In the genomic region with DNA sequence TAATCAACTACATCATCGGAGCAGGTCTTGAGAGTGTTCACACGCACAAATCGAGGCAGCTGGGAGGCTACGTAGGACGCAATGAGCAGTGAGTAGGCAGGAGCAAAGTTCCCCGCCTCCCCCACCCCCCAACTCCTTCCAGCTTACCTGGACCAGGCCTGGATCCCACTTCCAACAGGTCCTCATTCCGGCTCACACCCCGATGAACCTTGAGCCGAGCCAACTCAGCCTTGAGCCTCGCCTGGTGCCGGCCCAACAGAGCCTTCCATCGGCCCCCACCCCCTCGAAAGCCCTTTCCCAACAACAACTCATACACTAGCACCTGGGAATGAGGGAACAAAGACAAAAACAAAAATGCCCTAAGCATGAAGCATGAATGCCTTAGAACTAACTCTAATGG, we compare ENCODE assay signal across 11 cellular contexts. TPM values are rescaled to one million over a fixed set of nuclear protein-coding genes. Genes with fewer than 3 reads are reported as not detected.
DNase-seq lines count a peak whose midpoint lies in the region; ATAC-seq and TF ChIP-seq lines count a peak whose summit lies in the region.
"Had no signal": no experiment of that assay in that cellular context is flagged by ENCODE, and none has a peak within 500 bp of the region (broad histone marks: within the 10 kb centered on the region; RNA-seq: fewer than 3 reads in every experiment).

No MANE protein-coding gene starts in this region.

- peaks cover 26% of the 10 kb centered on the region for H3K4me1 Mint-ChIP-seq in activated naive CD8-positive, alpha-beta T cell (ENCODE audit: low read depth)
- H3K4me1 Mint-ChIP-seq in mesothelial cell of epicardium, result peaks cover 11% of the 10 kb centered on the region

- peaks cover 11% of the 10 kb centered on the region for H3K36me3 Mint-ChIP-seq in activated naive CD8-positive, alpha-beta T cell
- H3K36me3 Mint-ChIP-seq in mesothelial cell of epicardium, result peaks cover 14% of the 10 kb centered on the region

- DNase-seq in HAP-1 (ENCODE audit: low spot score in 2 of 2), result no peak
- no peak for DNase-seq in mesothelial cell of epicardium (ENCODE audit: low spot score in 2 of 2, unreplicated experiment in 2 of 2)
- no peak for DNase-seq in foreskin fibroblast
- no peak for DNase-seq in effector CD4-positive, alpha-beta T cell
- no peak for DNase-seq in upper lobe of left lung
- DNase-seq: DMS 273 treated with DMSO at 0.1 percent for 48 hours, NCI-H1436 treated with DMSO at 0.1 percent for 48 hours had no signal

- H3K4me1 ChIP-seq in ACC112 (ENCODE audit: control insufficient read depth, insufficient read depth, low read length, unreplicated experiment) (peaks cover 5% of the 10 kb centered on the region), HAP-1 (peaks cover 3% of the 10 kb centered on the region), upper lobe of left lung (peaks cover 8 to 24% (median 14%) of the 10 kb centered on the region in 4 donors)

- H3K27ac Mint-ChIP-seq in activated naive CD8-positive, alpha-beta T cell, result peak overlapping the region; percentile 78
- H3K27ac Mint-ChIP-seq in mesothelial cell of epicardium, result no peak overlapping the region

- in situ Hi-C loops in HAP-1 (cut with MboI; ENCODE audit: low sequenced_read_pairs), result no loop called here

- no peaks in the 10 kb centered on the region for H3K9me3 Mint-ChIP-seq in activated naive CD8-positive, alpha-beta T cell (ENCODE audit: low read depth)
- H3K9me3 Mint-ChIP-seq in mesothelial cell of epicardium, result no peaks in the 10 kb centered on the region

- H3K27ac ChIP-seq in ACC112 (ENCODE audit: low read depth, low read length) (no peak overlapping the region), upper lobe of left lung (no peak overlapping the region)

- no peak for TF ChIP-seq EP300 in upper lobe of left lung (IDR thresholded peaks at IDR 0.05)

- no peak for TF ChIP-seq POLR2A in upper lobe of left lung (IDR thresholded peaks at IDR 0.05)

- H3K36me3 ChIP-seq in ACC112 (ENCODE audit: insufficient read depth, low read length) (no peaks in the 10 kb centered on the region), HAP-1 (replicated peaks) (peaks cover 21% of the 10 kb centered on the region), upper lobe of left lung (peaks cover 4 to 39% (median 33%) of the 10 kb centered on the region in 4 donors)

- WGBS in upper lobe of left lung, 2 donors, result 94% methylated on average over 13 of the region's 13 CpGs

- ATAC-seq in GM21528 (IDR thresholded peaks at IDR 0.05; ENCODE audit: low FRiP score, unreplicated experiment) (no peak), upper lobe of left lung (ENCODE audit: low FRiP score in 2 of 2) (no peak)

- H2AFZ ChIP-seq in ACC112 (ENCODE audit: low read length, unreplicated experiment), result no peak overlapping the region

- H3K79me2 ChIP-seq in ACC112 (ENCODE audit: control insufficient read depth, insufficient read depth, low read length, unreplicated experiment), result peaks cover 5% of the 10 kb centered on the region

- no peak for TF ChIP-seq CTCF in mesothelial cell of epicardium (IDR thresholded peaks at IDR 0.05; ENCODE audit: unreplicated experiment)
- no peak for TF ChIP-seq CTCF in foreskin fibroblast (IDR thresholded peaks at IDR 0.05; ENCODE audit: low read depth, low read length)
- TF ChIP-seq CTCF in upper lobe of left lung (IDR thresholded peaks at IDR 0.05), result no peak

- H3K9me3 ChIP-seq in HAP-1 (no peaks in the 10 kb centered on the region), upper lobe of left lung (no peaks in the 10 kb centered on the region)

- H3K4me3 Mint-ChIP-seq in activated naive CD8-positive, alpha-beta T cell, result peak overlapping the region; percentile 97
- peak overlapping the region; percentile 88 for H3K4me3 Mint-ChIP-seq in mesothelial cell of epicardium

- no peaks in the 10 kb centered on the region for H3K27me3 Mint-ChIP-seq in activated naive CD8-positive, alpha-beta T cell
- H3K27me3 Mint-ChIP-seq in mesothelial cell of epicardium (ENCODE audit: low read depth), result no peaks in the 10 kb centered on the region

- peak overlapping the region; percentile 87 for H3K4me3 ChIP-seq in ACC112 (ENCODE audit: low read depth, low read length)
- H3K4me3 ChIP-seq in HAP-1, result peak overlapping the region; percentile 66
- H3K4me3 ChIP-seq in foreskin fibroblast (ENCODE audit: low read depth in 1 of 2, low read length in 2 of 2), result no peak overlapping the region
- peak overlapping the region in 1 of 4 donors; percentile 98 for H3K4me3 ChIP-seq in upper lobe of left lung

- H3K27me3 ChIP-seq in ACC112 (ENCODE audit: insufficient read depth, low read length), result no peaks in the 10 kb centered on the region
- no peaks in the 10 kb centered on the region for H3K27me3 ChIP-seq in HAP-1 (ENCODE audit: low read depth)
- H3K27me3 ChIP-seq in upper lobe of left lung, result no peaks in the 10 kb centered on the region

RNA-seq across cellular contexts. Expression of a gene that starts 1.2 kb away (rescaled TPM):
- total RNA-seq in mesothelial cell of epicardium (18.6 to 20.5 TPM (median 19.8 TPM) in 3 replicates), upper lobe of left lung (10 to 100 TPM; 19.4 to 34.5 (median 30.9) TPM)

RNA-seq across cellular contexts. Expression of a gene that starts 20.4 kb away (rescaled TPM):
- total RNA-seq in mesothelial cell of epicardium, result not detected in 3 replicates
- total RNA-seq in upper lobe of left lung, result under 1 TPM in 3 of 6 donors, not detected in 3; 0.13 to 0.55 (median 0.37) TPM

RNA-seq across cellular contexts. Expression of a gene that starts 20.5 kb away (rescaled TPM):
- total RNA-seq in mesothelial cell of epicardium (not detected in 3 replicates), upper lobe of left lung (under 1 TPM in 1 of 6 donors, not detected in 5; 0.30 TPM)
- total RNA-seq: urinary bladder had no signal

Comparison
In these comparisons a context has a peak if more than half of its experiments do, and no peak if none do; other contexts are left out.
1. H3K4me3 ChIP-seq: peak in ACC112 (single experiment) and HAP-1 (single experiment); none in foreskin fibroblast (0 of 2).